1 cellular context compared by ENCODE assay signal in the genomic region with DNA sequence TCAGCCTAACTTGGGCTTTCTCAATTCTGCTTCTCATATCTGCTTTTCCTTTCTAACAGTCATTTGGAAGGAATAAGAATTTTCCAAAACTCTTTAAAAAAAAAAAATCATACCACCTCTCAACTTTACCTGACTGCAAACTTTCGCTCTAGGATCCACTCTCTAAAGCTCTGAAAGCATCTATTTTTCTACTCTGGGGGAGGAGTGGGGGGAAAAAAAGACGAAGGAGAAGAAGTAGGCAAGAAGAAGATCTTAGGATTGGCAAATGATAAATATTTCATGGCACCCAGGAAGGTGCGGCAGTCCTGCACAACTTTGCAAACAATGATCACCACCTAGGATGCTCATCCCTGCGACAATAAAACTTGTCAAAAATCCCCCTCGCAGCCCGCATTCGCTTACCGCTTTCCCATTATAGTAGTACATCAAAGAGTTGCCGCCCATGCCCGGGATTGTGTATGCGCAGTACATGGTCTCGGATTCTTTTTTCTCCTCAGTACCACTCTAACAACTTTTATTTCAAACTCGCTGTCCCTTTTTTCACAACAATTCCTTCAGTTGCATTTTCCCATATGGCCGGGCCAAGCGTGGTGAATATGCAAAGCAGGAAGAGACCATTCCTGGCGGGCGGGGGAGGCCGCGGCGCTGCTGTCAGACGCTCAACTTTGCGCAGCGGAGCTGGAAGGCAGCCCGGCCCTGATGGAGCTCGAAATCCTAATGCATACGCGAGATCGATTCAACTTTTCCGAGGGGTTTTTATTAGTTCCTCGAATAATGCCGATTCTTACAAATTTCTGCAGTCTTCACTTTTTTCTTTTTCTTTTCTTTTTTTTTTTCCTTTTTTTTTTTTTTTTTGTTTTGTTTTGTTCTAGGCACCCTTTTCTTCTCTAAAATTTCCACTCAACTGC.
TF ChIP-seq lines count a peak whose summit lies in the region.

No MANE protein-coding gene starts in this region.

TF ChIP-seq in GM12878, 131 proteins besides CTCF, POLR2A, EP300 and RAD21 (continued from another document and continues in another):
- TF ChIP-seq, protein P1, sequence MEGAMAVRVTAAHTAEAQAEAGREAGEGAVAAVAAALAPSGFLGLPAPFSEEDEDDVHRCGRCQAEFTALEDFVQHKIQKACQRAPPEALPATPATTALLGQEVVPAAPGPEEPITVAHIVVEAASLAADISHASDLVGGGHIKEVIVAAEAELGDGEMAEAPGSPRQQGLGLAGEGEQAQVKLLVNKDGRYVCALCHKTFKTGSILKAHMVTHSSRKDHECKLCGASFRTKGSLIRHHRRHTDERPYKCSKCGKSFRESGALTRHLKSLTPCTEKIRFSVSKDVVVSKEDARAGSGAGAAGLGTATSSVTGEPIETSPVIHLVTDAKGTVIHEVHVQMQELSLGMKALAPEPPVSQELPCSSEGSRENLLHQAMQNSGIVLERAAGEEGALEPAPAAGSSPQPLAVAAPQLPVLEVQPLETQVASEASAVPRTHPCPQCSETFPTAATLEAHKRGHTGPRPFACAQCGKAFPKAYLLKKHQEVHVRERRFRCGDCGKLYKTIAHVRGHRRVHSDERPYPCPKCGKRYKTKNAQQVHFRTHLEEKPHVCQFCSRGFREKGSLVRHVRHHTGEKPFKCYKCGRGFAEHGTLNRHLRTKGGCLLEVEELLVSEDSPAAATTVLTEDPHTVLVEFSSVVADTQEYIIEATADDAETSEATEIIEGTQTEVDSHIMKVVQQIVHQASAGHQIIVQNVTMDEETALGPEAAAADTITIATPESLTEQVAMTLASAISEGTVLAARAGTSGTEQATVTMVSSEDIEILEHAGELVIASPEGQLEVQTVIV (IDR thresholded peaks at IDR 0.05; ENCODE audit: borderline replicate concordance, partially characterized antibody) = no peak
- TF ChIP-seq, protein P2, sequence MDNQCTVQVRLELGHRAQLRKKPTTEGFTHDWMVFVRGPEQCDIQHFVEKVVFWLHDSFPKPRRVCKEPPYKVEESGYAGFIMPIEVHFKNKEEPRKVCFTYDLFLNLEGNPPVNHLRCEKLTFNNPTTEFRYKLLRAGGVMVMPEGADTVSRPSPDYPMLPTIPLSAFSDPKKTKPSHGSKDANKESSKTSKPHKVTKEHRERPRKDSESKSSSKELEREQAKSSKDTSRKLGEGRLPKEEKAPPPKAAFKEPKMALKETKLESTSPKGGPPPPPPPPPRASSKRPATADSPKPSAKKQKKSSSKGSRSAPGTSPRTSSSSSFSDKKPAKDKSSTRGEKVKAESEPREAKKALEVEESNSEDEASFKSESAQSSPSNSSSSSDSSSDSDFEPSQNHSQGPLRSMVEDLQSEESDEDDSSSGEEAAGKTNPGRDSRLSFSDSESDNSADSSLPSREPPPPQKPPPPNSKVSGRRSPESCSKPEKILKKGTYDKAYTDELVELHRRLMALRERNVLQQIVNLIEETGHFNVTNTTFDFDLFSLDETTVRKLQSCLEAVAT (IDR thresholded peaks at IDR 0.05) = peak; percentile 87
- TF ChIP-seq, protein P3, sequence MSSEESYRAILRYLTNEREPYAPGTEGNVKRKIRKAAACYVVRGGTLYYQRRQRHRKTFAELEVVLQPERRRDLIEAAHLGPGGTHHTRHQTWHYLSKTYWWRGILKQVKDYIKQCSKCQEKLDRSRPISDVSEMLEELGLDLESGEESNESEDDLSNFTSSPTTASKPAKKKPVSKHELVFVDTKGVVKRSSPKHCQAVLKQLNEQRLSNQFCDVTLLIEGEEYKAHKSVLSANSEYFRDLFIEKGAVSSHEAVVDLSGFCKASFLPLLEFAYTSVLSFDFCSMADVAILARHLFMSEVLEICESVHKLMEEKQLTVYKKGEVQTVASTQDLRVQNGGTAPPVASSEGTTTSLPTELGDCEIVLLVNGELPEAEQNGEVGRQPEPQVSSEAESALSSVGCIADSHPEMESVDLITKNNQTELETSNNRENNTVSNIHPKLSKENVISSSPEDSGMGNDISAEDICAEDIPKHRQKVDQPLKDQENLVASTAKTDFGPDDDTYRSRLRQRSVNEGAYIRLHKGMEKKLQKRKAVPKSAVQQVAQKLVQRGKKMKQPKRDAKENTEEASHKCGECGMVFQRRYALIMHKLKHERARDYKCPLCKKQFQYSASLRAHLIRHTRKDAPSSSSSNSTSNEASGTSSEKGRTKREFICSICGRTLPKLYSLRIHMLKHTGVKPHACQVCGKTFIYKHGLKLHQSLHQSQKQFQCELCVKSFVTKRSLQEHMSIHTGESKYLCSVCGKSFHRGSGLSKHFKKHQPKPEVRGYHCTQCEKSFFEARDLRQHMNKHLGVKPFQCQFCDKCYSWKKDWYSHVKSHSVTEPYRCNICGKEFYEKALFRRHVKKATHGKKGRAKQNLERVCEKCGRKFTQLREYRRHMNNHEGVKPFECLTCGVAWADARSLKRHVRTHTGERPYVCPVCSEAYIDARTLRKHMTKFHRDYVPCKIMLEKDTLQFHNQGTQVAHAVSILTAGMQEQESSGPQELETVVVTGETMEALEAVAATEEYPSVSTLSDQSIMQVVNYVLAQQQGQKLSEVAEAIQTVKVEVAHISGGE (CRISPR knock-in tag; IDR thresholded peaks at IDR 0.05) = no peak
- TF ChIP-seq TAF1 (IDR thresholded peaks at IDR 0.05; ENCODE audit: borderline replicate concordance, low read depth, low read length) (peak; percentile 95), NR2F1 (conservative IDR thresholded peaks at IDR 0.05) (0 out of 2 replicates have a peak, but pooled peaks have one; percentile 6), CREB1 (IDR thresholded peaks at IDR 0.05; ENCODE audit: low read depth) (peak; percentile 56), DPF2 (IDR thresholded peaks at IDR 0.05) (no peak), IKZF2 (IDR thresholded peaks at IDR 0.05) (peak; percentile 83 to 89), BHLHE40 (IDR thresholded peaks at IDR 0.05; ENCODE audit: borderline replicate concordance in 1 of 2, low read depth in 2 of 2, low read length in 1 of 2) (peak; percentile 78 to 91), NBN (IDR thresholded peaks at IDR 0.05) (peak; percentile 90), FOS (IDR thresholded peaks at IDR 0.05; ENCODE audit: borderline replicate concordance, extremely low read depth, insufficient read length) (no peak), CREM (IDR thresholded peaks at IDR 0.05; ENCODE audit: low read depth) (0 out of 2 replicates have a peak, but pooled peaks have one; percentile 53), LARP7 (IDR thresholded peaks at IDR 0.05) (peak; percentile 48; the same call in 1 of the 2 replicates), RELA (IDR thresholded peaks at IDR 0.05; ENCODE audit: borderline replicate concordance, partially characterized antibody) (peak; percentile 77), JUND (IDR thresholded peaks at IDR 0.05; ENCODE audit: low read depth, low read length) (peak; percentile 94), MXI1 (IDR thresholded peaks at IDR 0.05; ENCODE audit: low read depth, low read length) (peak; percentile 76), BACH1 (IDR thresholded peaks at IDR 0.05; ENCODE audit: borderline replicate concordance) (0 out of 2 replicates have a peak, but pooled peaks have one; percentile 39), NRF1 (conservative IDR thresholded peaks at IDR 0.05; ENCODE audit: low read depth, low read length) (no peak), ASH2L (IDR thresholded peaks at IDR 0.05; ENCODE audit: borderline replicate concordance, low read depth) (peak; percentile 92), CBFB (IDR thresholded peaks at IDR 0.05; ENCODE audit: low read depth) (peak; percentile 58; the same call in 1 of the 2 replicates), ZBED1 (IDR thresholded peaks at IDR 0.05; ENCODE audit: borderline replicate concordance) (no peak), BMI1 (IDR thresholded peaks at IDR 0.05; ENCODE audit: borderline replicate concordance) (no peak; the same call in 1 of the 2 replicates)
- TF ChIP-seq, protein P4, sequence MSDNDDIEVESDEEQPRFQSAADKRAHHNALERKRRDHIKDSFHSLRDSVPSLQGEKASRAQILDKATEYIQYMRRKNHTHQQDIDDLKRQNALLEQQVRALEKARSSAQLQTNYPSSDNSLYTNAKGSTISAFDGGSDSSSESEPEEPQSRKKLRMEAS (IDR thresholded peaks at IDR 0.05; ENCODE audit: low read depth, low read length) = 0 out of 2 replicates have a peak, but pooled peaks have one; percentile 49
- TF ChIP-seq, protein P5, sequence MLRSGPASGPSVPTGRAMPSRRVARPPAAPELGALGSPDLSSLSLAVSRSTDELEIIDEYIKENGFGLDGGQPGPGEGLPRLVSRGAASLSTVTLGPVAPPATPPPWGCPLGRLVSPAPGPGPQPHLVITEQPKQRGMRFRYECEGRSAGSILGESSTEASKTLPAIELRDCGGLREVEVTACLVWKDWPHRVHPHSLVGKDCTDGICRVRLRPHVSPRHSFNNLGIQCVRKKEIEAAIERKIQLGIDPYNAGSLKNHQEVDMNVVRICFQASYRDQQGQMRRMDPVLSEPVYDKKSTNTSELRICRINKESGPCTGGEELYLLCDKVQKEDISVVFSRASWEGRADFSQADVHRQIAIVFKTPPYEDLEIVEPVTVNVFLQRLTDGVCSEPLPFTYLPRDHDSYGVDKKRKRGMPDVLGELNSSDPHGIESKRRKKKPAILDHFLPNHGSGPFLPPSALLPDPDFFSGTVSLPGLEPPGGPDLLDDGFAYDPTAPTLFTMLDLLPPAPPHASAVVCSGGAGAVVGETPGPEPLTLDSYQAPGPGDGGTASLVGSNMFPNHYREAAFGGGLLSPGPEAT (IDR thresholded peaks at IDR 0.05; ENCODE audit: low read depth) = peak; percentile 85
- TF ChIP-seq, protein P6, sequence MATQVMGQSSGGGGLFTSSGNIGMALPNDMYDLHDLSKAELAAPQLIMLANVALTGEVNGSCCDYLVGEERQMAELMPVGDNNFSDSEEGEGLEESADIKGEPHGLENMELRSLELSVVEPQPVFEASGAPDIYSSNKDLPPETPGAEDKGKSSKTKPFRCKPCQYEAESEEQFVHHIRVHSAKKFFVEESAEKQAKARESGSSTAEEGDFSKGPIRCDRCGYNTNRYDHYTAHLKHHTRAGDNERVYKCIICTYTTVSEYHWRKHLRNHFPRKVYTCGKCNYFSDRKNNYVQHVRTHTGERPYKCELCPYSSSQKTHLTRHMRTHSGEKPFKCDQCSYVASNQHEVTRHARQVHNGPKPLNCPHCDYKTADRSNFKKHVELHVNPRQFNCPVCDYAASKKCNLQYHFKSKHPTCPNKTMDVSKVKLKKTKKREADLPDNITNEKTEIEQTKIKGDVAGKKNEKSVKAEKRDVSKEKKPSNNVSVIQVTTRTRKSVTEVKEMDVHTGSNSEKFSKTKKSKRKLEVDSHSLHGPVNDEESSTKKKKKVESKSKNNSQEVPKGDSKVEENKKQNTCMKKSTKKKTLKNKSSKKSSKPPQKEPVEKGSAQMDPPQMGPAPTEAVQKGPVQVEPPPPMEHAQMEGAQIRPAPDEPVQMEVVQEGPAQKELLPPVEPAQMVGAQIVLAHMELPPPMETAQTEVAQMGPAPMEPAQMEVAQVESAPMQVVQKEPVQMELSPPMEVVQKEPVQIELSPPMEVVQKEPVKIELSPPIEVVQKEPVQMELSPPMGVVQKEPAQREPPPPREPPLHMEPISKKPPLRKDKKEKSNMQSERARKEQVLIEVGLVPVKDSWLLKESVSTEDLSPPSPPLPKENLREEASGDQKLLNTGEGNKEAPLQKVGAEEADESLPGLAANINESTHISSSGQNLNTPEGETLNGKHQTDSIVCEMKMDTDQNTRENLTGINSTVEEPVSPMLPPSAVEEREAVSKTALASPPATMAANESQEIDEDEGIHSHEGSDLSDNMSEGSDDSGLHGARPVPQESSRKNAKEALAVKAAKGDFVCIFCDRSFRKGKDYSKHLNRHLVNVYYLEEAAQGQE (IDR thresholded peaks at IDR 0.05; ENCODE audit: low read depth, low read length) = peak; percentile 33; the same call in 1 of the 2 replicates
- TF ChIP-seq, protein P7, sequence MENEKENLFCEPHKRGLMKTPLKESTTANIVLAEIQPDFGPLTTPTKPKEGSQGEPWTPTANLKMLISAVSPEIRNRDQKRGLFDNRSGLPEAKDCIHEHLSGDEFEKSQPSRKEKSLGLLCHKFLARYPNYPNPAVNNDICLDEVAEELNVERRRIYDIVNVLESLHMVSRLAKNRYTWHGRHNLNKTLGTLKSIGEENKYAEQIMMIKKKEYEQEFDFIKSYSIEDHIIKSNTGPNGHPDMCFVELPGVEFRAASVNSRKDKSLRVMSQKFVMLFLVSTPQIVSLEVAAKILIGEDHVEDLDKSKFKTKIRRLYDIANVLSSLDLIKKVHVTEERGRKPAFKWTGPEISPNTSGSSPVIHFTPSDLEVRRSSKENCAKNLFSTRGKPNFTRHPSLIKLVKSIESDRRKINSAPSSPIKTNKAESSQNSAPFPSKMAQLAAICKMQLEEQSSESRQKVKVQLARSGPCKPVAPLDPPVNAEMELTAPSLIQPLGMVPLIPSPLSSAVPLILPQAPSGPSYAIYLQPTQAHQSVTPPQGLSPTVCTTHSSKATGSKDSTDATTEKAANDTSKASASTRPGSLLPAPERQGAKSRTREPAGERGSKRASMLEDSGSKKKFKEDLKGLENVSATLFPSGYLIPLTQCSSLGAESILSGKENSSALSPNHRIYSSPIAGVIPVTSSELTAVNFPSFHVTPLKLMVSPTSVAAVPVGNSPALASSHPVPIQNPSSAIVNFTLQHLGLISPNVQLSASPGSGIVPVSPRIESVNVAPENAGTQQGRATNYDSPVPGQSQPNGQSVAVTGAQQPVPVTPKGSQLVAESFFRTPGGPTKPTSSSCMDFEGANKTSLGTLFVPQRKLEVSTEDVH (IDR thresholded peaks at IDR 0.05; ENCODE audit: low read depth, partially characterized antibody) = no peak
- TF ChIP-seq, protein P8, sequence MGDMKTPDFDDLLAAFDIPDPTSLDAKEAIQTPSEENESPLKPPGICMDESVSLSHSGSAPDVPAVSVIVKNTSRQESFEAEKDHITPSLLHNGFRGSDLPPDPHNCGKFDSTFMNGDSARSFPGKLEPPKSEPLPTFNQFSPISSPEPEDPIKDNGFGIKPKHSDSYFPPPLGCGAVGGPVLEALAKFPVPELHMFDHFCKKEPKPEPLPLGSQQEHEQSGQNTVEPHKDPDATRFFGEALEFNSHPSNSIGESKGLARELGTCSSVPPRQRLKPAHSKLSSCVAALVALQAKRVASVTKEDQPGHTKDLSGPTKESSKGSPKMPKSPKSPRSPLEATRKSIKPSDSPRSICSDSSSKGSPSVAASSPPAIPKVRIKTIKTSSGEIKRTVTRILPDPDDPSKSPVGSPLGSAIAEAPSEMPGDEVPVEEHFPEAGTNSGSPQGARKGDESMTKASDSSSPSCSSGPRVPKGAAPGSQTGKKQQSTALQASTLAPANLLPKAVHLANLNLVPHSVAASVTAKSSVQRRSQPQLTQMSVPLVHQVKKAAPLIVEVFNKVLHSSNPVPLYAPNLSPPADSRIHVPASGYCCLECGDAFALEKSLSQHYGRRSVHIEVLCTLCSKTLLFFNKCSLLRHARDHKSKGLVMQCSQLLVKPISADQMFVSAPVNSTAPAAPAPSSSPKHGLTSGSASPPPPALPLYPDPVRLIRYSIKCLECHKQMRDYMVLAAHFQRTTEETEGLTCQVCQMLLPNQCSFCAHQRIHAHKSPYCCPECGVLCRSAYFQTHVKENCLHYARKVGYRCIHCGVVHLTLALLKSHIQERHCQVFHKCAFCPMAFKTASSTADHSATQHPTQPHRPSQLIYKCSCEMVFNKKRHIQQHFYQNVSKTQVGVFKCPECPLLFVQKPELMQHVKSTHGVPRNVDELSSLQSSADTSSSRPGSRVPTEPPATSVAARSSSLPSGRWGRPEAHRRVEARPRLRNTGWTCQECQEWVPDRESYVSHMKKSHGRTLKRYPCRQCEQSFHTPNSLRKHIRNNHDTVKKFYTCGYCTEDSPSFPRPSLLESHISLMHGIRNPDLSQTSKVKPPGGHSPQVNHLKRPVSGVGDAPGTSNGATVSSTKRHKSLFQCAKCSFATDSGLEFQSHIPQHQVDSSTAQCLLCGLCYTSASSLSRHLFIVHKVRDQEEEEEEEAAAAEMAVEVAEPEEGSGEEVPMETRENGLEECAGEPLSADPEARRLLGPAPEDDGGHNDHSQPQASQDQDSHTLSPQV (IDR thresholded peaks at IDR 0.05) = no peak
- TF ChIP-seq, protein P9, sequence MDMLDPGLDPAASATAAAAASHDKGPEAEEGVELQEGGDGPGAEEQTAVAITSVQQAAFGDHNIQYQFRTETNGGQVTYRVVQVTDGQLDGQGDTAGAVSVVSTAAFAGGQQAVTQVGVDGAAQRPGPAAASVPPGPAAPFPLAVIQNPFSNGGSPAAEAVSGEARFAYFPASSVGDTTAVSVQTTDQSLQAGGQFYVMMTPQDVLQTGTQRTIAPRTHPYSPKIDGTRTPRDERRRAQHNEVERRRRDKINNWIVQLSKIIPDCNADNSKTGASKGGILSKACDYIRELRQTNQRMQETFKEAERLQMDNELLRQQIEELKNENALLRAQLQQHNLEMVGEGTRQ (IDR thresholded peaks at IDR 0.05; ENCODE audit: borderline replicate concordance, low read depth, low read length) = no peak
